18 cellular contexts compared by ENCODE assay signal in the genomic region with DNA sequence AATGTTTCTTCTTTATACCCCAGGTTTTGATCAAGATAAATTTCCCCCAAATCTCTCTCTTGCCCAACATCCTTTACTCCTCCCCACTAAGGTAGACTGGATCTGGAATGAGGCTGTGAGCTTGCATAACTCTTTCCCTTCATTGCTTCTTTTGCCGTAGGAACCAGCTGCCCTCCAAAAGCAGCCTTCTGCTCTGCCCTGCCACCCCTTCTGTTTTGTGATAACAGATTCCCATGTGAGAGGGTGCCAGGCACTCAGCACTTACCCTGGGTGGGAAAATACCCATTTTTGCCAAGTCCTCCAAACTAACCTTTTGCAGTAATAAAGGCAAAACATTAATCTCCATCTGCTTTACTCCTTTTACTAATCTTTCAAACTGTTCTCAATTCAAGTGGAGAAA.
DNase-seq lines count a peak whose midpoint lies in the region; ATAC-seq and TF ChIP-seq lines count a peak whose summit lies in the region.
"Had no signal": no experiment of that assay in that cellular context is flagged by ENCODE, and none has a peak within 500 bp of the region (broad histone marks: within the 10 kb centered on the region; RNA-seq: fewer than 3 reads in every experiment).

No MANE protein-coding gene starts in this region.

- no peak for ATAC-seq in CD8-positive, alpha-beta T cell
- no peak for ATAC-seq in T-cell (replicated peaks in 1 of 4)
- no peak for ATAC-seq in GM21825 (IDR thresholded peaks at IDR 0.05; ENCODE audit: unreplicated experiment)

- H3K4me3 Mint-ChIP-seq in CD8-positive, alpha-beta T cell: no peak overlapping the region
- H3K4me3 Mint-ChIP-seq in T-cell: no peak overlapping the region
- no peak overlapping the region for H3K4me3 Mint-ChIP-seq in immature natural killer cell
- H3K4me3 Mint-ChIP-seq: CD4-positive, CD25-positive, alpha-beta regulatory T cell had no signal

- no peak overlapping the region for H3K27ac Mint-ChIP-seq in CD8-positive, alpha-beta T cell
- H3K27ac Mint-ChIP-seq in T-cell (no peak overlapping the region), immature natural killer cell (no peak overlapping the region)

- H3K4me1 ChIP-seq in CD8-positive, alpha-beta T cell (ENCODE audit: insufficient read depth, low read length): no peaks in the 10 kb centered on the region
- H3K4me1 ChIP-seq: BLaER1 treated with 17β-estradiol and CSF1 and Interleukin-3, amounts not matched to agents 10 nM and 100 nM; HAP-1 had no signal

- no peak for TF ChIP-seq CTCF in CD8-positive, alpha-beta T cell (IDR thresholded peaks at IDR 0.05)

- H3K9me3 Mint-ChIP-seq in CD8-positive, alpha-beta T cell: no peaks in the 10 kb centered on the region
- H3K9me3 Mint-ChIP-seq in T-cell: peaks cover 4 to 13% (median 9%) of the 10 kb centered on the region in 3 donors
- H3K9me3 Mint-ChIP-seq in immature natural killer cell: peaks cover 0 to 32% (median 4%) of the 10 kb centered on the region in 6 donors

- peak; percentile 11 for DNase-seq in DMS 273 treated with DMSO at 0.1 percent for 48 hours (lab: John Stamatoyannopoulos, UW)
- DNase-seq in NCI-H2171 (lab: John Stamatoyannopoulos, UW): peak; percentile 23
- DNase-seq in NCI-H524 treated with DMSO at 0.1 percent for 48 hours (lab: John Stamatoyannopoulos, UW): peak; percentile 55
- DNase-seq in cerebellum (ENCODE audit: low spot score): peak; percentile 69
- DNase-seq in CD8-positive, alpha-beta T cell: no peak
- DNase-seq in T-cell: no peak
- no peak for DNase-seq in immature natural killer cell
- DNase-seq: ACHN; Calu3; CD4-positive, CD25-positive, alpha-beta regulatory T cell; DMS153; DMS79 treated with DMSO at 0.1 percent for 48 hours; EL; GDM1 had no signal

- CTCF ChIA-PET in CD8-positive, alpha-beta T cell (lab: Charles Lee): no interaction called here
- CTCF ChIA-PET in T-cell (lab: Charles Lee): no interaction called here

- no peaks in the 10 kb centered on the region for H3K36me3 Mint-ChIP-seq in CD8-positive, alpha-beta T cell
- H3K36me3 Mint-ChIP-seq in T-cell: no peaks in the 10 kb centered on the region
- H3K36me3 Mint-ChIP-seq in immature natural killer cell: no peaks in the 10 kb centered on the region
- H3K36me3 Mint-ChIP-seq: CD4-positive, CD25-positive, alpha-beta regulatory T cell had no signal

- no peaks in the 10 kb centered on the region for H3K9me3 ChIP-seq in CD8-positive, alpha-beta T cell (ENCODE audit: low read length)
- H3K9me3 ChIP-seq: BLaER1 treated with 17β-estradiol and CSF1 and Interleukin-3, amounts not matched to agents 10 nM and 100 nM; HAP-1 had no signal

- H3K27me3 Mint-ChIP-seq in CD8-positive, alpha-beta T cell (ENCODE audit: low read depth): no peaks in the 10 kb centered on the region
- H3K27me3 Mint-ChIP-seq in T-cell (no peaks in the 10 kb centered on the region), immature natural killer cell (ENCODE audit: low read depth in 3 of 3) (peaks cover 2 to 6% (median 5%) of the 10 kb centered on the region in 3 donors)

- POLR2A ChIA-PET in CD8-positive, alpha-beta T cell (lab: Charles Lee): no interaction called here
- POLR2A ChIA-PET in T-cell (lab: Charles Lee): no interaction called here

- no peak overlapping the region for H3K27ac ChIP-seq in CD8-positive, alpha-beta T cell (ENCODE audit: low read depth, low read length)
- H3K27ac ChIP-seq: BLaER1 treated with 17β-estradiol and CSF1 and Interleukin-3, amounts not matched to agents 10 nM and 100 nM; HL-60 had no signal

- no peaks in the 10 kb centered on the region for H3K4me1 Mint-ChIP-seq in CD8-positive, alpha-beta T cell (ENCODE audit: low read depth)
- H3K4me1 Mint-ChIP-seq in T-cell (no peaks in the 10 kb centered on the region), immature natural killer cell (no peaks in the 10 kb centered on the region)
- H3K4me1 Mint-ChIP-seq: CD4-positive, CD25-positive, alpha-beta regulatory T cell had no signal

- H3K27me3 ChIP-seq in CD8-positive, alpha-beta T cell (ENCODE audit: insufficient read depth, low read length): no peaks in the 10 kb centered on the region
- H3K27me3 ChIP-seq: BLaER1 treated with 17β-estradiol and CSF1 and Interleukin-3, amounts not matched to agents 10 nM and 100 nM had no signal

- no peaks in the 10 kb centered on the region for H3K36me3 ChIP-seq in CD8-positive, alpha-beta T cell (ENCODE audit: insufficient read depth, low read length)
- H3K36me3 ChIP-seq: BLaER1 treated with 17β-estradiol and CSF1 and Interleukin-3, amounts not matched to agents 10 nM and 100 nM; HAP-1 had no signal

- no peak overlapping the region for H3K4me3 ChIP-seq in CD8-positive, alpha-beta T cell (ENCODE audit: low read depth, low read length)
- H3K4me3 ChIP-seq: BLaER1 treated with 17β-estradiol and CSF1 and Interleukin-3, amounts not matched to agents 10 nM and 100 nM; HAP-1 had no signal

- intact Hi-C loops in CD8-positive, alpha-beta T cell (cut with DNase I, micrococcal nuclease): no loop called here

Comparison
In these comparisons a context has a peak if more than half of its experiments do, and no peak if none do; other contexts are left out.
1. DNase-seq: peak in DMS 273 treated with DMSO at 0.1 percent for 48 hours (single experiment), NCI-H2171 (single experiment), NCI-H524 treated with DMSO at 0.1 percent for 48 hours (single experiment) and cerebellum (single experiment); none in CD8-positive, alpha-beta T cell (0 of 7), T-cell (0 of 34) and immature natural killer cell (0 of 3).